In the genomic region with DNA sequence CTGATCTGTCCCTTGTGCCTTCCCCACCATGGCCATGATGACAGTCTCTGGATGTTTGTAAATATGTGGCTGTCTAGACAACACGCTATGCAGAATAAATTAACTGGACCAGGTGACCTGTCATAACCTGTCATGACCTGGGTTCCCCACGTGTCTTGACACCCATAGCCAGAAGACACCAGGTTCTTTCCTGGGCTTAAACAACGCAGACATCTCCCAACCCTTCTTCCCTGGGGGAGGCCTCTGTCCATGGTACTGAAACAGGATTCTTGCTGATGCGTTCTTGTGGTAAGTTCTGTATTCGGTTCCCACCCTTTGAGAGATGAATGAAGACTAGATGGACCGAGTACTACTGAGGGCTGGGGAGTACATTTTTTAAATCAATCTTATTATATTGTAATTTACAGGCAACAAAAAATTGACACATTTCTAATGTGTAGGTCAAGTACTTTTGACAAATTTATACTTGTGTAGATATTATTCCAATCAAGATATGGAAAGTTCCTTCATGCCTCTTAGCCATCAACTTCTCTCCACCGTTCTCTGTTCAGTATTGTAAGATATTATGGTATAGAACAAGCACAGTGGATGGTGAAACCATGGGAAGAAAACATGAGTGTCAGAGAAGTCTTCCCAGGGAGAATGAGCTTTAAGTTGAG, we compare ENCODE assay signal across 10 cellular contexts.
A peak's percentile ranks its signal among the peaks of the same experiment; 100 is the strongest.
DNase-seq lines count a peak whose midpoint lies in the region; ATAC-seq and TF ChIP-seq lines count a peak whose summit lies in the region.
"Had no signal": no experiment of that assay in that cellular context is flagged by ENCODE, and none has a peak within 500 bp of the region (broad histone marks: within the 10 kb centered on the region; RNA-seq: fewer than 3 reads in every experiment).

No MANE protein-coding gene starts in this region.

- no peak overlapping the region for H3K27ac Mint-ChIP-seq in GM23338

- ATAC-seq in GM23338 = peak; percentile 50
- ATAC-seq in foreskin keratinocyte = peak; percentile 23
- no peak for ATAC-seq in left colon

- H4K20me1 ChIP-seq in GM23338 (replicated peaks; ENCODE audit: insufficient read depth) = no peaks in the 10 kb centered on the region
- H4K20me1 ChIP-seq in MM.1S (ENCODE audit: insufficient read depth, low read length) = no peaks in the 10 kb centered on the region

- H3K36me3 Mint-ChIP-seq in GM23338 (ENCODE audit: low read depth) = no peaks in the 10 kb centered on the region; the same call in none of the 3 replicates

- peak; percentile 51 for DNase-seq in A172 (ENCODE audit: low spot score)
- DNase-seq in GM23338 (ENCODE audit: low spot score) = peak; percentile 75
- DNase-seq in SK-N-MC (ENCODE audit: low read depth, low spot score) = peak; percentile 1
- peak; percentile 34 to 51 for DNase-seq in foreskin keratinocyte
- no peak for DNase-seq in nucleus accumbens (lab: John Stamatoyannopoulos, UW)
- no peak for DNase-seq in left colon
- no peak for DNase-seq in MM.1S
- no peak for DNase-seq in NCI-H2227 treated with DMSO at 0.1 percent for 48 hours (lab: John Stamatoyannopoulos, UW)
- DNase-seq: anterior cingulate cortex had no signal

- peak overlapping the region; percentile 83 for H3K27ac ChIP-seq in GM23338 (ENCODE audit: low read depth)
- H3K27ac ChIP-seq in SK-N-MC = no peak overlapping the region
- no peak overlapping the region for H3K27ac ChIP-seq in foreskin keratinocyte
- H3K27ac ChIP-seq in MM.1S (ENCODE audit: low read length) = no peak overlapping the region
- H3K27ac ChIP-seq: right atrium auricular region had no signal

- intact Hi-C loops in left colon (cut with DNase I, micrococcal nuclease) = no loop called here

- H3K9me2 ChIP-seq in GM23338 (ENCODE audit: insufficient read depth) (0 out of 2 replicates have a peak, but pooled peaks cover 8% of the 10 kb centered on the region), MM.1S (replicated peaks; ENCODE audit: insufficient read depth, low read length) (no peaks in the 10 kb centered on the region)

- H3K79me2 ChIP-seq in GM23338 (replicated peaks; ENCODE audit: insufficient read depth) = no peaks in the 10 kb centered on the region
- no peaks in the 10 kb centered on the region for H3K79me2 ChIP-seq in MM.1S (ENCODE audit: low read length)

- no peak overlapping the region for H3K4me3 Mint-ChIP-seq in GM23338

- H3K9ac ChIP-seq in SK-N-MC (ENCODE audit: insufficient read length) = no peak overlapping the region
- no peak overlapping the region for H3K9ac ChIP-seq in MM.1S (ENCODE audit: low read length)

- H2AFZ ChIP-seq in GM23338 (no peak overlapping the region), MM.1S (ENCODE audit: low read length) (no peak overlapping the region)

- TF ChIP-seq CTCF in GM23338 (conservative IDR thresholded peaks at IDR 0.05; ENCODE audit: low read depth in 2 of 2) = no peak
- no peak for TF ChIP-seq CTCF in foreskin keratinocyte (conservative IDR thresholded peaks at IDR 0.05)
- TF ChIP-seq CTCF in MM.1S (IDR thresholded peaks at IDR 0.05; ENCODE audit: low read length) = no peak

- H3K36me3 ChIP-seq in GM23338 (ENCODE audit: insufficient read depth) (no peaks in the 10 kb centered on the region), SK-N-MC (ENCODE audit: insufficient read depth, low read length) (no peaks in the 10 kb centered on the region), MM.1S (replicated peaks; ENCODE audit: insufficient read depth, low read length) (no peaks in the 10 kb centered on the region)
- H3K36me3 ChIP-seq: right atrium auricular region had no signal

- H3K4me1 ChIP-seq in GM23338 (ENCODE audit: insufficient read depth) = peaks cover 27% of the 10 kb centered on the region
- H3K4me1 ChIP-seq in foreskin keratinocyte = peaks cover 16% of the 10 kb centered on the region
- no peaks in the 10 kb centered on the region for H3K4me1 ChIP-seq in MM.1S (ENCODE audit: low read length)
- H3K4me1 ChIP-seq: right atrium auricular region had no signal

- peaks cover 6% of the 10 kb centered on the region for H3K27me3 Mint-ChIP-seq in GM23338 (ENCODE audit: insufficient read depth, low read depth, poor library complexity)

- H3F3A ChIP-seq in GM23338 (replicated peaks; ENCODE audit: low read depth) (no peaks in the 10 kb centered on the region), MM.1S (ENCODE audit: insufficient read depth, low read length) (no peaks in the 10 kb centered on the region)

- 0 out of 2 replicates have a peak overlapping the region, but pooled peaks have one; percentile 9 for H3K4me2 ChIP-seq in GM23338
- H3K4me2 ChIP-seq in MM.1S (ENCODE audit: low read depth, low read length) = no peak overlapping the region

- no peaks in the 10 kb centered on the region for H3K9me3 ChIP-seq in SK-N-MC (ENCODE audit: low read depth, low read length)
- no peaks in the 10 kb centered on the region for H3K9me3 ChIP-seq in MM.1S (replicated peaks; ENCODE audit: insufficient read depth, low read length)

- H3K9me3 Mint-ChIP-seq in GM23338 = peaks cover 4% of the 10 kb centered on the region; the same call in 1 of the 3 replicates

- no peak overlapping the region for H3K4me3 ChIP-seq in GM23338
- H3K4me3 ChIP-seq in SK-N-MC = no peak overlapping the region
- H3K4me3 ChIP-seq in MM.1S (ENCODE audit: low read length) = no peak overlapping the region
- H3K4me3 ChIP-seq: right atrium auricular region had no signal

- H3K27me3 ChIP-seq in GM23338 (ENCODE audit: insufficient read depth) (no peaks in the 10 kb centered on the region), foreskin keratinocyte (no peaks in the 10 kb centered on the region), MM.1S (replicated peaks; ENCODE audit: insufficient read depth, low read length) (peaks cover 34% of the 10 kb centered on the region)
- H3K27me3 ChIP-seq: right atrium auricular region had no signal

- H3K4me1 Mint-ChIP-seq in GM23338 = peaks cover 45% of the 10 kb centered on the region

TF ChIP-seq in GM23338, 12 proteins besides CTCF, POLR2A, EP300 and RAD21 (continues in another document):
- TF ChIP-seq, protein P1, sequence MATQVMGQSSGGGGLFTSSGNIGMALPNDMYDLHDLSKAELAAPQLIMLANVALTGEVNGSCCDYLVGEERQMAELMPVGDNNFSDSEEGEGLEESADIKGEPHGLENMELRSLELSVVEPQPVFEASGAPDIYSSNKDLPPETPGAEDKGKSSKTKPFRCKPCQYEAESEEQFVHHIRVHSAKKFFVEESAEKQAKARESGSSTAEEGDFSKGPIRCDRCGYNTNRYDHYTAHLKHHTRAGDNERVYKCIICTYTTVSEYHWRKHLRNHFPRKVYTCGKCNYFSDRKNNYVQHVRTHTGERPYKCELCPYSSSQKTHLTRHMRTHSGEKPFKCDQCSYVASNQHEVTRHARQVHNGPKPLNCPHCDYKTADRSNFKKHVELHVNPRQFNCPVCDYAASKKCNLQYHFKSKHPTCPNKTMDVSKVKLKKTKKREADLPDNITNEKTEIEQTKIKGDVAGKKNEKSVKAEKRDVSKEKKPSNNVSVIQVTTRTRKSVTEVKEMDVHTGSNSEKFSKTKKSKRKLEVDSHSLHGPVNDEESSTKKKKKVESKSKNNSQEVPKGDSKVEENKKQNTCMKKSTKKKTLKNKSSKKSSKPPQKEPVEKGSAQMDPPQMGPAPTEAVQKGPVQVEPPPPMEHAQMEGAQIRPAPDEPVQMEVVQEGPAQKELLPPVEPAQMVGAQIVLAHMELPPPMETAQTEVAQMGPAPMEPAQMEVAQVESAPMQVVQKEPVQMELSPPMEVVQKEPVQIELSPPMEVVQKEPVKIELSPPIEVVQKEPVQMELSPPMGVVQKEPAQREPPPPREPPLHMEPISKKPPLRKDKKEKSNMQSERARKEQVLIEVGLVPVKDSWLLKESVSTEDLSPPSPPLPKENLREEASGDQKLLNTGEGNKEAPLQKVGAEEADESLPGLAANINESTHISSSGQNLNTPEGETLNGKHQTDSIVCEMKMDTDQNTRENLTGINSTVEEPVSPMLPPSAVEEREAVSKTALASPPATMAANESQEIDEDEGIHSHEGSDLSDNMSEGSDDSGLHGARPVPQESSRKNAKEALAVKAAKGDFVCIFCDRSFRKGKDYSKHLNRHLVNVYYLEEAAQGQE (IDR thresholded peaks at IDR 0.05; ENCODE audit: unreplicated experiment) = peak; percentile 99
- TF ChIP-seq STAT1 (IDR thresholded peaks at IDR 0.05; ENCODE audit: unreplicated experiment) = no peak

Comparison
In these comparisons a context has a peak if more than half of its experiments do, and no peak if none do; other contexts are left out.
1. DNase-seq: peak in A172 (single experiment), GM23338 (single experiment), SK-N-MC (single experiment) and foreskin keratinocyte (2 of 2); none in nucleus accumbens (0 of 56), left colon (0 of 2), MM.1S (single experiment) and NCI-H2227 treated with DMSO at 0.1 percent for 48 hours (single experiment).